ENCODE assay signal across 9 cellular contexts in the genomic region with DNA sequence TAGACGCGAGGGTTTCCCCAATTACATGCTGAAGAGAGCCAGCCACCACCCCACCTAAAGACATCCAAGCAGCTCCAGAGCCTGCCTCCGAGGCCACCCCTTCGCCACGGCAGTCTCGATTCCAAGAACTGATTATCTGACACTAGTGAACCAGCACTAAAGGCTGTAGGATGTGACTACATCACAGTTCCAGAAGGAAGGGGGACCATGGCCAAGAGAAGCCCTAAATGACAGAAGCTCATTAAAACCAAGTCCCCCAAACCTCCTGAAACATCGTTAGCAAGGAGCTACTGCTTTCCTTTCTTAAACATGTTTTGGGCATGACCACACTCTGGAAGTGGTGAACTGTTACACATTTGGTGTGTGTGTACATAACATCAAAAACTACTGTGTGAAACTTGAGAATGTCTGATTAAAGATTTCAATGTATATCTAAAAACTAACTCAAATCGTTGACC.
DNase-seq lines count a peak whose midpoint lies in the region; ATAC-seq and TF ChIP-seq lines count a peak whose summit lies in the region.
"Had no signal": no experiment of that assay in that cellular context is flagged by ENCODE, and none has a peak within 500 bp of the region (broad histone marks: within the 10 kb centered on the region; RNA-seq: fewer than 3 reads in every experiment).

No MANE protein-coding gene starts in this region.

- no peak overlapping the region for H3K4ac ChIP-seq in mesenchymal stem cell (ENCODE audit: low read depth in 1 of 2, low read length in 2 of 2)

- H3K27me3 ChIP-seq in mesenchymal stem cell (ENCODE audit: control insufficient read depth in 1 of 2, insufficient read depth in 1 of 2, low read length in 2 of 2): no peaks in the 10 kb centered on the region

- peak overlapping the region; percentile 50 for H3K27ac ChIP-seq in 22Rv1
- H3K27ac ChIP-seq in mesenchymal stem cell (ENCODE audit: low read length, poor library complexity, severe bottlenecking): no peak overlapping the region

- no peak overlapping the region for H4K91ac ChIP-seq in mesenchymal stem cell (ENCODE audit: low read length)

- peak; percentile 10 for ATAC-seq in HG03521 (IDR thresholded peaks at IDR 0.05; ENCODE audit: unreplicated experiment)

- no peak overlapping the region for H2BK15ac ChIP-seq in mesenchymal stem cell (ENCODE audit: low read depth, poor library complexity, severe bottlenecking)

- peaks cover 14% of the 10 kb centered on the region for H3K4me1 Mint-ChIP-seq in MCF 10A (ENCODE audit: insufficient read depth, unreplicated experiment)

- no peak overlapping the region for H2BK120ac ChIP-seq in mesenchymal stem cell (ENCODE audit: low read depth, low read length)

- no peak overlapping the region for H3K9ac ChIP-seq in mesenchymal stem cell (ENCODE audit: low read length)

- no peaks in the 10 kb centered on the region for H3K9me3 Mint-ChIP-seq in MCF 10A (ENCODE audit: unreplicated experiment)

- POLR2A ChIA-PET in MCF 10A (lab: Yijun Ruan, JAX): interaction anchor here (0.7 to 1.1 kb wide), 3 partner anchors 18 to 118 kb away, joined by 3 to 6 read pairs (median 5); a partner anchor contains a TSS

- no peak overlapping the region for H3K4me2 ChIP-seq in mesenchymal stem cell (ENCODE audit: low read length, poor library complexity, severe bottlenecking)

- no peaks in the 10 kb centered on the region for H3K27me3 Mint-ChIP-seq in MCF 10A (ENCODE audit: insufficient read depth, unreplicated experiment)

- no peak overlapping the region for H3K4me3 ChIP-seq in mesenchymal stem cell (ENCODE audit: insufficient read depth in 1 of 2, low read depth in 1 of 2, low read length in 2 of 2)

- H2AK5ac ChIP-seq in mesenchymal stem cell (ENCODE audit: low read length, severe bottlenecking): no peak overlapping the region

- peaks cover 10% of the 10 kb centered on the region for H3K79me1 ChIP-seq in mesenchymal stem cell (replicated peaks; ENCODE audit: low read length, poor library complexity, severe bottlenecking)

- no peak overlapping the region for H3K14ac ChIP-seq in mesenchymal stem cell (ENCODE audit: low read length in 2 of 2)

- H2BK5ac ChIP-seq in mesenchymal stem cell (ENCODE audit: low read depth, low read length, poor library complexity, severe bottlenecking): no peak overlapping the region

- peaks cover 15% of the 10 kb centered on the region for H3K36me3 Mint-ChIP-seq in MCF 10A (ENCODE audit: insufficient read depth, unreplicated experiment)

- DNase-seq in GM20000 (ENCODE audit: low spot score): peak; percentile 36
- no peak for DNase-seq in MCF 10A (ENCODE audit: unreplicated experiment)
- DNase-seq in islet precursor cell: no peak
- DNase-seq in mesenchymal stem cell: no peak
- no peak for DNase-seq in NCI-H2081 (lab: John Stamatoyannopoulos, UW)
- DNase-seq in activated gamma-delta T cell (lab: John Stamatoyannopoulos, UW): no peak
- DNase-seq: COR-L47 had no signal

- peak overlapping the region; percentile 33 for H3K27ac Mint-ChIP-seq in MCF 10A (ENCODE audit: low read depth, unreplicated experiment)

- H2AFZ ChIP-seq in mesenchymal stem cell (ENCODE audit: low read depth, low read length): no peak overlapping the region

- 97% methylated on average over 7 of the region's 8 CpGs for WGBS in mesenchymal stem cell

- no TSS peak for BruUV-seq in MCF 10A (replicated peaks; lab: Mats Ljungman, UMichigan)

- H3K36me3 ChIP-seq in mesenchymal stem cell (ENCODE audit: control insufficient read depth in 1 of 2, insufficient read depth in 2 of 2, low read depth in 1 of 2, low read length in 2 of 2): peaks cover 24 to 63% of the 10 kb centered on the region in 2 experiments

- H4K8ac ChIP-seq in mesenchymal stem cell (ENCODE audit: low read length): no peak overlapping the region

- H2BK12ac ChIP-seq in mesenchymal stem cell (ENCODE audit: low read length in 2 of 2): no peak overlapping the region

- H3K23ac ChIP-seq in mesenchymal stem cell (ENCODE audit: low read length in 2 of 2): no peak overlapping the region

- H3K18ac ChIP-seq in mesenchymal stem cell (ENCODE audit: low read depth in 1 of 2, low read length in 2 of 2): no peak overlapping the region

- CTCF ChIA-PET in MCF 10A (lab: Yijun Ruan, JAX): no interaction called here

- H3K9me3 ChIP-seq in mesenchymal stem cell (ENCODE audit: control insufficient read depth, low read length): no peaks in the 10 kb centered on the region

- intact Hi-C loops in MCF 10A (cut with micrococcal nuclease): no loop called here

- TF ChIP-seq CTCF in 22Rv1 (IDR thresholded peaks at IDR 0.05) (no peak), GM20000 (IDR thresholded peaks at IDR 0.05; ENCODE audit: extremely low read depth, missing control alignments) (no peak), MCF 10A (IDR thresholded peaks at IDR 0.05; ENCODE audit: unreplicated experiment) (no peak)

- H3K4me1 ChIP-seq in mesenchymal stem cell (ENCODE audit: control insufficient read depth, insufficient read depth, low read depth, low read length): no peaks in the 10 kb centered on the region

- no peak overlapping the region for H3K4me3 Mint-ChIP-seq in MCF 10A (ENCODE audit: unreplicated experiment)
